In genomic region chr2:28457237-28457636, GRCh38 we compare ENCODE assay signal across 17 cellular contexts.
"Had no signal": no experiment of that assay in that cellular context is flagged by ENCODE, and none has a peak within 500 bp of the region (broad histone marks: within the 10 kb centered on the region; RNA-seq: fewer than 3 reads in every experiment).

No MANE protein-coding gene starts in this region.

- H3K4me1 Mint-ChIP-seq: naive B cell had no signal

- H3K27ac Mint-ChIP-seq: activated naive CD4-positive, alpha-beta T cell treated with anti-CD3 and anti-CD28 coated beads for 36 hours; activated naive CD8-positive, alpha-beta T cell treated with anti-CD3 and anti-CD28 coated beads, Interleukin-2, amount 50 U/mL, for 24 hours; dendritic cell treated with granulocyte-macrophage colony-stimulating factor and Interleukin-4, amounts not matched to agents 40 ng/mL and 50 ng/mL, for 4 days; stimulated activated naive B cell treated with anti-CD40 and anti-IgM and Interleukin-4, amounts not matched to agents 10 μg/mL and 1 μg/mL and 100 μg/mL, for 72 hours had no signal

- H3K36me3 ChIP-seq: gastroesophageal sphincter, heart right ventricle, neutrophil, thyroid gland had no signal

- H3K27me3 Mint-ChIP-seq: dendritic cell treated with granulocyte-macrophage colony-stimulating factor and Interleukin-4, amounts not matched to agents 40 ng/mL and 50 ng/mL, for 4 days had no signal

- H3K9me3 ChIP-seq: neutrophil, thyroid gland had no signal

- H3K4me3 Mint-ChIP-seq: activated naive CD4-positive, alpha-beta T cell treated with anti-CD3 and anti-CD28 coated beads for 36 hours; activated naive CD8-positive, alpha-beta T cell treated with anti-CD3 and anti-CD28 coated beads, Interleukin-2, amount 50 U/mL, for 24 hours; dendritic cell treated with granulocyte-macrophage colony-stimulating factor and Interleukin-4, amounts not matched to agents 40 ng/mL and 50 ng/mL, for 4 days; naive B cell; stimulated activated naive B cell treated with anti-CD40 and anti-IgM and Interleukin-4, amounts not matched to agents 10 μg/mL and 1 μg/mL and 100 μg/mL, for 72 hours had no signal

- H3K4me3 ChIP-seq: gastroesophageal sphincter, heart right ventricle, skin epidermis, thyroid gland had no signal

- H3K27ac ChIP-seq: gastroesophageal sphincter, heart right ventricle, neutrophil, skin epidermis, thyroid gland had no signal

- ATAC-seq: activated naive CD8-positive, alpha-beta T cell treated with anti-CD3 and anti-CD28 coated beads, Interleukin-2, amount 50 U/mL, for 24 hours; gastroesophageal sphincter; heart right ventricle; left lobe of liver; stimulated activated naive B cell treated with anti-CD40 and anti-IgM and Interleukin-4, amounts not matched to agents 10 μg/mL and 1 μg/mL and 100 μg/mL, for 72 hours had no signal

- H3K27me3 ChIP-seq: gastroesophageal sphincter, heart right ventricle, neutrophil, thyroid gland had no signal

- DNase-seq: activated CD4-positive, CD25-positive, alpha-beta regulatory T cell treated with anti-CD3 and anti-CD28 coated beads, Interleukin-2, amount 50 U/mL, for 72 hours; activated naive CD4-positive, alpha-beta T cell treated with anti-CD3 and anti-CD28 coated beads for 36 hours; activated naive CD8-positive, alpha-beta T cell treated with anti-CD3 and anti-CD28 coated beads, Interleukin-2, amount 50 U/mL, for 24 hours; aorta; erythroblast; heart right ventricle; naive B cell; stimulated activated CD4-positive, alpha-beta T cell treated with anti-CD3 and anti-CD28 coated beads, Interleukin-15, amount 100 ng/mL, for 24 hours; stimulated activated CD4-positive, alpha-beta T cell treated with anti-CD3 and anti-CD28 coated beads, Interleukin-4, amount 100 ng/mL, for 1 hour; stimulated activated naive B cell treated with anti-CD40 and anti-IgM and Interleukin-4, amounts not matched to agents 10 μg/mL and 1 μg/mL and 100 μg/mL, for 72 hours; T-helper 9 cell; thyroid gland had no signal

- H3K4me1 ChIP-seq: gastroesophageal sphincter had no signal
